8 cellular contexts compared by ENCODE assay signal in the genomic region with DNA sequence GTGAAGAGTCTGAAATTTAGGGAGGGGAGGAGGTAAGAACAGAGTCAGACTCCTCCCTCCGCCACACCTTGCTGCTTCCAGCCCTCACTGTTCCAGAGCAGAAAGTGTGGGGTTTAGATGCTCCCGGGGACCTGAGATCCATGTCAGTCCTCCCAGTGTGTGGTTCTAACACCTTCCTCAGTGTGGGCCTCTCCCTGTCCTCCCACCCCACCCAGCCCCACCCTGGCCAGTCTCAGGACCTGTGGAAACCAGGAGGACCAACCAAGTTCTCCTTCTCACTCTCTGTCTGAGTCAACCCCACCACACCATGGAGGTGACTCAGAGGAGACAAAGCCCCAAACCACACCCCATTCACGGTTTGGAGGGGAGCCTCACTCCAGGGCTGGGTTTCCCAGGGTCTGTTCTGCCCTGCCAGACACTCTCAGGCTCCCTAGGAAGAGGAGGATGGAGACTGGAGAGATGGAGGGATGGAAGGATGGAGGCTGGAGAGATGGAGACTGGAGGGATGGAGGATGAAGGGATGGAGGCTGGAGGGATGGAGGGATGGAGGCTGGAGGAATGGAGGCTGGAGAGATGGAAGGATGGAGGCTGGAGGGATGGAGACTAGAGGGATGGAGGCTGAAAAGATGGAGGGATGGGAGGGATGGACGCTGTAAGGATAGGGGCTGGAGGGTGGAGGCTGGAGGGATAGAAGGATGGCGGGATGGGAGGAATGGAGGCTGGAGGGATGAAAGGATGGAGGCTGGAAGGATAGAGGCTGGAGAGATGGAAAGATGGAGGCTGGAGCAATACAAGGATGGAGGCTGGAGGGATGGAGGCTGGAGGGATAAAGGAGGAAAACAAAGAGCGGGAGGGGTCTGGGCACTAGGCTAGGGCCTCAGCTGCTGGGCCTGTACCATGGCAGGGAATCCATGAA.
DNase-seq lines count a peak whose midpoint lies in the region; ATAC-seq, FAIRE-seq and TF ChIP-seq lines count a peak whose summit lies in the region.

No MANE protein-coding gene starts in this region.

- intact Hi-C loops in dendritic cell treated with granulocyte-macrophage colony-stimulating factor and Interleukin-4, amounts not matched to agents 40 ng/mL and 50 ng/mL, for 4 days (cut with micrococcal nuclease), result loop anchor here (5.0 to 10.0 kb wide), 2 partner anchors 74 kb away; no protein-coding TSS in a partner anchor

- H3K9me3 Mint-ChIP-seq in dendritic cell treated with granulocyte-macrophage colony-stimulating factor and Interleukin-4, amounts not matched to agents 40 ng/mL and 50 ng/mL, for 4 days, result no peaks in the 10 kb centered on the region

- peak; percentile 50 for ATAC-seq in HG02870 (IDR thresholded peaks at IDR 0.05; ENCODE audit: unreplicated experiment)
- peak; percentile 70 for ATAC-seq in stimulated activated naive CD8-positive, alpha-beta T cell treated with anti-CD3 and anti-CD28 coated beads, Interleukin-15, Interleukin-2, amounts not matched to agents 100 U/mL and 50 U/mL, for 24 hours

- peaks cover 36% of the 10 kb centered on the region for H3K27me3 Mint-ChIP-seq in dendritic cell treated with granulocyte-macrophage colony-stimulating factor and Interleukin-4, amounts not matched to agents 40 ng/mL and 50 ng/mL, for 4 days

- H3K27ac ChIP-seq in VCaP (peak overlapping the region; percentile 96), caudate nucleus (ENCODE audit: low read depth, low read length) (no peak overlapping the region)

- H3K4me1 Mint-ChIP-seq in dendritic cell treated with granulocyte-macrophage colony-stimulating factor and Interleukin-4, amounts not matched to agents 40 ng/mL and 50 ng/mL, for 4 days (ENCODE audit: low read depth), result no peaks in the 10 kb centered on the region

- H3K4me3 Mint-ChIP-seq in dendritic cell treated with granulocyte-macrophage colony-stimulating factor and Interleukin-4, amounts not matched to agents 40 ng/mL and 50 ng/mL, for 4 days, result no peak overlapping the region

- FAIRE-seq in GM18507 (lab: Jason Lieb, UNC), result peak; percentile 100

- DNase-seq in GM18507 (ENCODE audit: extremely low spot score, insufficient read length, low read depth) (peak; percentile 63), caudate nucleus (lab: John Stamatoyannopoulos, UW) (no peak), NCI-H1048 (lab: John Stamatoyannopoulos, UW) (no peak), SHP77 treated with DMSO at 0.1 percent for 48 hours (lab: John Stamatoyannopoulos, UW) (no peak)
- DNase-seq in stimulated activated naive CD8-positive, alpha-beta T cell treated with anti-CD3 and anti-CD28 coated beads, Interleukin-15, Interleukin-2, amounts not matched to agents 100 U/mL and 50 U/mL, for 24 hours, result peak; percentile 84

- TF ChIP-seq CTCF in VCaP (conservative IDR thresholded peaks at IDR 0.05), result no peak

- H3K27ac Mint-ChIP-seq in dendritic cell treated with granulocyte-macrophage colony-stimulating factor and Interleukin-4, amounts not matched to agents 40 ng/mL and 50 ng/mL, for 4 days, result peak overlapping the region; percentile 67

- H3K36me3 Mint-ChIP-seq in dendritic cell treated with granulocyte-macrophage colony-stimulating factor and Interleukin-4, amounts not matched to agents 40 ng/mL and 50 ng/mL, for 4 days (ENCODE audit: low read depth), result no peaks in the 10 kb centered on the region

Comparison
In these comparisons a context has a peak if more than half of its experiments do, and no peak if none do; other contexts are left out.
1. DNase-seq: peak in GM18507 (single experiment) and stimulated activated naive CD8-positive, alpha-beta T cell treated with anti-CD3 and anti-CD28 coated beads, Interleukin-15, Interleukin-2, amounts not matched to agents 100 U/mL and 50 U/mL, for 24 hours (single experiment); none in caudate nucleus (0 of 61), NCI-H1048 (single experiment) and SHP77 treated with DMSO at 0.1 percent for 48 hours (single experiment).